Comparison of ENCODE assay signal across 3 cellular contexts in genomic region chr22:30681840-30682239, GRCh38.
A peak's percentile ranks its signal among the peaks of the same experiment; 100 is the strongest.
TF ChIP-seq lines count a peak whose summit lies in the region.

No MANE protein-coding gene starts in this region.

TF ChIP-seq in GM23338, 12 proteins besides CTCF, POLR2A, EP300 and RAD21 (continues in another document):
- TF ChIP-seq EZH2phosphoT487 (IDR thresholded peaks at IDR 0.05; ENCODE audit: unreplicated experiment) (no peak), STAT1 (IDR thresholded peaks at IDR 0.05; ENCODE audit: unreplicated experiment) (no peak), NANOG (IDR thresholded peaks at IDR 0.05; ENCODE audit: borderline replicate concordance) (no peak), JUNB (IDR thresholded peaks at IDR 0.05; ENCODE audit: unreplicated experiment) (no peak), EZH2 (IDR thresholded peaks at IDR 0.05; ENCODE audit: low read depth, unreplicated experiment) (no peak), REST (IDR thresholded peaks at IDR 0.05; ENCODE audit: unreplicated experiment) (no peak), CREB1 (CRISPR knock-in tag; IDR thresholded peaks at IDR 0.05; ENCODE audit: low read depth) (no peak), POLR2AphosphoS5 (IDR thresholded peaks at IDR 0.05; ENCODE audit: low read depth) (no peak)

TF ChIP-seq in H1, 55 proteins besides CTCF, POLR2A, EP300 and RAD21:
- no peak for TF ChIP-seq CBX5 (IDR thresholded peaks at IDR 0.05; ENCODE audit: low read depth, low read length)
- TF ChIP-seq CREB1 (IDR thresholded peaks at IDR 0.05), result no peak
- TF ChIP-seq CHD7 (IDR thresholded peaks at IDR 0.05; ENCODE audit: insufficient replicate concordance, low read length), result no peak
- TF ChIP-seq EGR1 (IDR thresholded peaks at IDR 0.05; ENCODE audit: borderline replicate concordance, low read depth, low read length), result no peak
- no peak for TF ChIP-seq BCL11A (IDR thresholded peaks at IDR 0.05; ENCODE audit: low read depth in 2 of 2, low read length in 2 of 2)
- no peak for TF ChIP-seq NANOG (IDR thresholded peaks at IDR 0.05; ENCODE audit: insufficient read depth, low read depth, low read length, poor library complexity, severe bottlenecking)
- no peak for TF ChIP-seq MAFK (IDR thresholded peaks at IDR 0.05; ENCODE audit: low read depth, low read length)
- TF ChIP-seq PHF8 (conservative IDR thresholded peaks at IDR 0.05; ENCODE audit: low read depth, low read length), result no peak
- TF ChIP-seq, protein P1, sequence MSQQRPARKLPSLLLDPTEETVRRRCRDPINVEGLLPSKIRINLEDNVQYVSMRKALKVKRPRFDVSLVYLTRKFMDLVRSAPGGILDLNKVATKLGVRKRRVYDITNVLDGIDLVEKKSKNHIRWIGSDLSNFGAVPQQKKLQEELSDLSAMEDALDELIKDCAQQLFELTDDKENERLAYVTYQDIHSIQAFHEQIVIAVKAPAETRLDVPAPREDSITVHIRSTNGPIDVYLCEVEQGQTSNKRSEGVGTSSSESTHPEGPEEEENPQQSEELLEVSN (IDR thresholded peaks at IDR 0.05), result no peak
- TF ChIP-seq RXRA (IDR thresholded peaks at IDR 0.05; ENCODE audit: insufficient read depth, low read depth, low read length), result no peak
- TF ChIP-seq RBBP5 (IDR thresholded peaks at IDR 0.05; ENCODE audit: borderline replicate concordance, low read depth, low read length), result no peak
- TF ChIP-seq YY1 (IDR thresholded peaks at IDR 0.05; ENCODE audit: low read depth, low read length), result no peak
- no peak for TF ChIP-seq HDAC2 (IDR thresholded peaks at IDR 0.05; ENCODE audit: borderline replicate concordance in 1 of 2, low read depth in 2 of 2, low read length in 2 of 2)
- TF ChIP-seq FOSL1 (IDR thresholded peaks at IDR 0.05; ENCODE audit: insufficient read depth, low read depth, low read length), result no peak

TF ChIP-seq in neural cell, 6 proteins besides CTCF, POLR2A, EP300 and RAD21:
- TF ChIP-seq MXI1 (conservative IDR thresholded peaks at IDR 0.05; ENCODE audit: poor library complexity, severe bottlenecking) (no peak), REST (IDR thresholded peaks at IDR 0.05; ENCODE audit: borderline replicate concordance) (peak; percentile 46), EZH2 (IDR thresholded peaks at IDR 0.05; ENCODE audit: borderline replicate concordance, insufficient read depth, low read length, poor library complexity, severe bottlenecking) (no peak), TAF1 (IDR thresholded peaks at IDR 0.05; ENCODE audit: low read depth) (no peak), SMC3 (conservative IDR thresholded peaks at IDR 0.05; ENCODE audit: poor library complexity) (no peak), POLR2AphosphoS5 (IDR thresholded peaks at IDR 0.05) (no peak)
